In genomic region chr10:1488970-1489548, GRCh38 we compare ENCODE assay signal across 1 cellular context.
A peak's percentile ranks its signal among the peaks of the same experiment; 100 is the strongest.
TF ChIP-seq lines count a peak whose summit lies in the region.

No MANE protein-coding gene starts in this region.

TF ChIP-seq in GM12878, 131 proteins besides CTCF, POLR2A, EP300 and RAD21 (continued from another document):
- TF ChIP-seq BCL3 (IDR thresholded peaks at IDR 0.05; ENCODE audit: borderline replicate concordance, insufficient read depth, low read depth, low read length, poor library complexity, severe bottlenecking) (peak; percentile 35), ATF7 (IDR thresholded peaks at IDR 0.05; ENCODE audit: low read depth) (no peak), ZBED1 (IDR thresholded peaks at IDR 0.05; ENCODE audit: borderline replicate concordance) (no peak), TCF3 (IDR thresholded peaks at IDR 0.05; ENCODE audit: borderline replicate concordance, insufficient read depth, low read depth, low read length) (peak; percentile 96), SREBF2 (IDR thresholded peaks at IDR 0.05; ENCODE audit: low read length) (no peak), CREB1 (IDR thresholded peaks at IDR 0.05; ENCODE audit: low read depth) (no peak), IKZF1 (conservative IDR thresholded peaks at IDR 0.05) (peak; percentile 28; the same call in 1 of the 2 replicates), RAD51 (IDR thresholded peaks at IDR 0.05) (peak; percentile 85), USF1 (IDR thresholded peaks at IDR 0.05; ENCODE audit: borderline replicate concordance, extremely low read length, insufficient read depth, low read depth, low read length) (peak; percentile 63), NR2C1 (IDR thresholded peaks at IDR 0.05) (no peak), HDAC2 (IDR thresholded peaks at IDR 0.05) (no peak), POLR2AphosphoS2 (IDR thresholded peaks at IDR 0.05; ENCODE audit: low read depth, low read length) (no peak), IRF4 (IDR thresholded peaks at IDR 0.05; ENCODE audit: low read depth, low read length) (0 out of 2 replicates have a peak, but pooled peaks have one; percentile 26), NFIC (IDR thresholded peaks at IDR 0.05; ENCODE audit: low read depth, low read length) (peak; percentile 62; the same call in 1 of the 2 replicates), ZNF622 (IDR thresholded peaks at IDR 0.05) (no peak), RUNX3 (IDR thresholded peaks at IDR 0.05; ENCODE audit: low read length) (peak; percentile 35), CHD2 (IDR thresholded peaks at IDR 0.05; ENCODE audit: borderline replicate concordance, low read depth, low read length) (no peak), ZNF24 (IDR thresholded peaks at IDR 0.05) (no peak), SP1 (IDR thresholded peaks at IDR 0.05; ENCODE audit: low read depth, low read length) (no peak), BHLHE40 (IDR thresholded peaks at IDR 0.05; ENCODE audit: borderline replicate concordance in 1 of 2, low read depth in 2 of 2, low read length in 1 of 2) (peak; percentile 73 to 83), PKNOX1 (IDR thresholded peaks at IDR 0.05) (no peak), DPF2 (IDR thresholded peaks at IDR 0.05) (no peak), CBFB (IDR thresholded peaks at IDR 0.05; ENCODE audit: low read depth) (no peak), E2F4 (IDR thresholded peaks at IDR 0.05; ENCODE audit: low read depth, low read length) (no peak), ETV6 (conservative IDR thresholded peaks at IDR 0.05 in 1 of 2, IDR thresholded peaks at IDR 0.05 in 1 of 2; ENCODE audit: borderline replicate concordance in 1 of 2, low read depth in 1 of 2) (peak in 1 of 2 experiments; percentile 66; a peak in 1 of 4 replicates), NBN (IDR thresholded peaks at IDR 0.05) (peak; percentile 43; the same call in 1 of the 2 replicates), ZNF384 (IDR thresholded peaks at IDR 0.05; ENCODE audit: borderline replicate concordance, low read depth, low read length) (no peak), NFXL1 (IDR thresholded peaks at IDR 0.05; ENCODE audit: borderline replicate concordance) (no peak), SKIL (IDR thresholded peaks at IDR 0.05; ENCODE audit: low read depth, poor library complexity, severe bottlenecking) (no peak), CHD4 (IDR thresholded peaks at IDR 0.05) (no peak), BCL11A (IDR thresholded peaks at IDR 0.05; ENCODE audit: low read depth, low read length) (peak; percentile 36; the same call in 1 of the 2 replicates), SMAD1 (IDR thresholded peaks at IDR 0.05; ENCODE audit: low read depth, partially characterized antibody) (peak; percentile 78), TAF1 (IDR thresholded peaks at IDR 0.05; ENCODE audit: borderline replicate concordance, low read depth, low read length) (0 out of 2 replicates have a peak, but pooled peaks have one; percentile 14), EED (IDR thresholded peaks at IDR 0.05; ENCODE audit: low read depth) (peak; percentile 90), GABPA (IDR thresholded peaks at IDR 0.05; ENCODE audit: low read depth) (peak; percentile 66; the same call in 1 of the 2 replicates), HDGF (IDR thresholded peaks at IDR 0.05) (peak; percentile 67), IRF5 (IDR thresholded peaks at IDR 0.05; ENCODE audit: borderline replicate concordance) (no peak), ESRRA (IDR thresholded peaks at IDR 0.05; ENCODE audit: low read length) (no peak), CREM (IDR thresholded peaks at IDR 0.05; ENCODE audit: low read depth) (peak; percentile 57; the same call in 1 of the 2 replicates), TCF12 (IDR thresholded peaks at IDR 0.05; ENCODE audit: low read depth, low read length) (peak; percentile 93), RELB (IDR thresholded peaks at IDR 0.05; ENCODE audit: low read depth) (peak; percentile 45; the same call in 1 of the 2 replicates), FOXM1 (IDR thresholded peaks at IDR 0.05; ENCODE audit: low read depth, low read length) (peak; percentile 62; the same call in 1 of the 2 replicates), BMI1 (IDR thresholded peaks at IDR 0.05; ENCODE audit: borderline replicate concordance) (no peak)
